Comparison of ENCODE assay signal across 15 cellular contexts in the genomic region with DNA sequence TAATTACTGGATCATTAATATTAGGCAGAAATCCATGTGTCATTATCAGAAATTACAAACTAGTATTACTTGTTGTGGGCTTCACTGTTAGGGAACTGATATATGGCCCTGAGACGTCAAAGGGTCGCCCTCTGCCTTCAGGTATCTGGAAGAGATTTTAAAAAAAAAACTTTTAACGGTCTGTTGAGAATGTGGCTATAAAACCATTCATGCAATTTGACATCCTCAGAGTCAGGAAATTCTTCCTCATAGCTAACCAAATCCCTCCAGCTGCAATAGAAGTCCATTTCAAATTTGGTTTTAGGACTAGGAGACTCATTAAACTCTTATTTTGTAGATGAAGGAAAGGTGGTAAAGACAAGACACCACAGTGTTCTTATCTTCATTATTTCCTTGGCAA.
DNase-seq lines count a peak whose midpoint lies in the region; ATAC-seq and TF ChIP-seq lines count a peak whose summit lies in the region.
"Had no signal": no experiment of that assay in that cellular context is flagged by ENCODE, and none has a peak within 500 bp of the region (broad histone marks: within the 10 kb centered on the region; RNA-seq: fewer than 3 reads in every experiment).

No MANE protein-coding gene starts in this region.

- H3K79me2 ChIP-seq in mesendoderm (ENCODE audit: control insufficient read depth, insufficient read depth, low read length): no peaks in the 10 kb centered on the region

- no peak overlapping the region for H3K27ac ChIP-seq in BLaER1
- H3K27ac ChIP-seq in mesendoderm (ENCODE audit: low read depth, low read length): no peak overlapping the region
- H3K27ac ChIP-seq: KMS-11 had no signal

- peak overlapping the region; percentile 36 for H2BK15ac ChIP-seq in mesendoderm (replicated peaks; ENCODE audit: low read depth)

- H3K4me2 ChIP-seq in BLaER1 (peak overlapping the region; percentile 52; the same call in 1 of the 2 replicates), mesendoderm (ENCODE audit: low read length) (no peak overlapping the region)
- H3K4me2 ChIP-seq: KMS-11 had no signal

- H3K4me1 Mint-ChIP-seq in type B pancreatic cell (ENCODE audit: unreplicated experiment): peaks cover 27% of the 10 kb centered on the region

- no peaks in the 10 kb centered on the region for H3K36me3 ChIP-seq in BLaER1
- no peaks in the 10 kb centered on the region for H3K36me3 ChIP-seq in mesendoderm (ENCODE audit: control insufficient read depth, insufficient read depth, low read length)

- peaks cover 10% of the 10 kb centered on the region for H3K27me3 Mint-ChIP-seq in type B pancreatic cell

- H3K56ac ChIP-seq in mesendoderm (ENCODE audit: low read length): no peak overlapping the region

- no peak overlapping the region for H3K4me3 Mint-ChIP-seq in type B pancreatic cell
- H3K4me3 Mint-ChIP-seq: CD8-positive, alpha-beta T cell; H9 had no signal

- TF ChIP-seq RAD21 in Ishikawa (IDR thresholded peaks at IDR 0.05; ENCODE audit: low read depth): no peak

- H3K4me1 ChIP-seq in BLaER1 (peaks cover 10% of the 10 kb centered on the region), mesendoderm (ENCODE audit: control insufficient read depth, low read depth, low read length) (no peaks in the 10 kb centered on the region)

- H3K18ac ChIP-seq in mesendoderm (ENCODE audit: low read length): no peak overlapping the region

- H3K9ac ChIP-seq in BLaER1: no peak overlapping the region
- H3K9ac ChIP-seq in mesendoderm (ENCODE audit: low read length): no peak overlapping the region
- H3K9ac ChIP-seq: KMS-11 had no signal

- H4K8ac ChIP-seq in mesendoderm (ENCODE audit: low read depth, low read length): no peak overlapping the region

- TF ChIP-seq EP300 in Ishikawa (IDR thresholded peaks at IDR 0.05; ENCODE audit: borderline replicate concordance): no peak

- no peak for TF ChIP-seq CTCF in type B pancreatic cell (conservative IDR thresholded peaks at IDR 0.05)

- no peaks in the 10 kb centered on the region for H3K9me3 Mint-ChIP-seq in type B pancreatic cell
- H3K9me3 Mint-ChIP-seq: CD8-positive, alpha-beta T cell had no signal

- DNase-seq in kidney glomerular epithelial cell (lab: John Stamatoyannopoulos, UW) (peak; percentile 57), mesendoderm (no peak), type B pancreatic cell (ENCODE audit: extremely low spot score, unreplicated experiment) (no peak), SKM-1 treated with dmso at 0.1 percent for 144 hours (lab: John Stamatoyannopoulos, UW; ENCODE audit: unreplicated experiment) (no peak), SW480 (ENCODE audit: low spot score) (no peak)
- DNase-seq: AML-193; CD8-positive, alpha-beta T cell; DMS 273 treated with DMSO at 0.1 percent for 48 hours; DMS53; GF-D8; H9 had no signal

- no peaks in the 10 kb centered on the region for H3K27me3 ChIP-seq in BLaER1
- no peaks in the 10 kb centered on the region for H3K27me3 ChIP-seq in mesendoderm (ENCODE audit: insufficient read depth, low read length, poor library complexity)

- ATAC-seq in HG03175 (IDR thresholded peaks at IDR 0.05; ENCODE audit: unreplicated experiment): no peak
- ATAC-seq: CD8-positive, alpha-beta T cell had no signal

- H3K79me1 ChIP-seq in mesendoderm (ENCODE audit: low read length): no peaks in the 10 kb centered on the region

- H3K4me3 ChIP-seq in BLaER1: no peak overlapping the region
- H3K4me3 ChIP-seq in mesendoderm (ENCODE audit: low read length): no peak overlapping the region

- H3K36me3 Mint-ChIP-seq in type B pancreatic cell: peaks cover 5% of the 10 kb centered on the region
- H3K36me3 Mint-ChIP-seq: CD8-positive, alpha-beta T cell had no signal

- no peaks in the 10 kb centered on the region for H4K20me1 ChIP-seq in BLaER1

- no peak overlapping the region for H3K23ac ChIP-seq in mesendoderm (ENCODE audit: low read length)

- no CpG with 5 or more reads among the region's 3 CpGs for WGBS in mesendoderm (ENCODE audit: extremely low coverage, insufficient coverage, low lambda C conversion rate)

- H3K27ac Mint-ChIP-seq in type B pancreatic cell: no peak overlapping the region
- H3K27ac Mint-ChIP-seq: CD8-positive, alpha-beta T cell; H9 had no signal

- no peak overlapping the region for H2BK120ac ChIP-seq in mesendoderm (ENCODE audit: low read depth, low read length)

- no peak overlapping the region for H2BK5ac ChIP-seq in mesendoderm (ENCODE audit: low read length)

- no peak overlapping the region for H4K5ac ChIP-seq in mesendoderm (ENCODE audit: low read length)

- no peak overlapping the region for H3K4ac ChIP-seq in mesendoderm (ENCODE audit: low read depth, low read length)

- H3K9me3 ChIP-seq in BLaER1: peaks cover 10% of the 10 kb centered on the region

- no peak overlapping the region for H2AK5ac ChIP-seq in mesendoderm (ENCODE audit: low read length)

TF ChIP-seq in Ishikawa, 13 proteins besides CTCF, POLR2A, EP300 and RAD21:
- TF ChIP-seq FOXM1 (IDR thresholded peaks at IDR 0.05; ENCODE audit: borderline replicate concordance, low read depth) (peak; percentile 49; the same call in 1 of the 2 replicates), CEBPB (IDR thresholded peaks at IDR 0.05) (no peak)
